21 cellular contexts compared by ENCODE assay signal in genomic region chr11:113926273-113927183, GRCh38. TPM values are rescaled to one million over a fixed set of nuclear protein-coding genes. Genes with fewer than 3 reads are reported as not detected.
DNase-seq lines count a peak whose midpoint lies in the region; ATAC-seq, FAIRE-seq and TF ChIP-seq lines count a peak whose summit lies in the region.
"Had no signal": no experiment of that assay in that cellular context is flagged by ENCODE, and none has a peak within 500 bp of the region (broad histone marks: within the 10 kb centered on the region; RNA-seq: fewer than 3 reads in every experiment).

No MANE protein-coding gene starts in this region.

- ATAC-seq in HG02970 (IDR thresholded peaks at IDR 0.05; ENCODE audit: low FRiP score, unreplicated experiment) (no peak), HG02885 (IDR thresholded peaks at IDR 0.05; ENCODE audit: poor library complexity, unreplicated experiment) (no peak), mucosa of descending colon (no peak)
- ATAC-seq: left colon; stimulated activated effector memory CD8-positive, alpha-beta T cell treated with anti-CD3 and anti-CD28 coated beads, Interleukin-12 subunit alpha, Interleukin-12 subunit beta, amount 100 ng/mL, for 72 hours had no signal

- H2AFZ ChIP-seq in keratinocyte (ENCODE audit: control insufficient read depth, low read length), result peak overlapping the region; percentile 6

- H3K4me3 ChIP-seq in Caco-2 (ENCODE audit: low read depth, low read length), result no peak overlapping the region
- H3K4me3 ChIP-seq in MG63, result peak overlapping the region; percentile 12; the same call in 1 of the 2 replicates
- no peak overlapping the region for H3K4me3 ChIP-seq in keratinocyte (ENCODE audit: control insufficient read depth in 2 of 3, extremely low read depth in 1 of 3, insufficient read depth in 2 of 3, low read depth in 1 of 3, low read length in 3 of 3)
- H3K4me3 ChIP-seq in mucosa of descending colon, result no peak overlapping the region

- no peak overlapping the region for H3K27ac ChIP-seq in keratinocyte (ENCODE audit: control insufficient read depth, insufficient read depth, low read length)

- intact Hi-C loops in Caco-2 (cut with micrococcal nuclease; ENCODE audit: unreplicated experiment) (no loop called here), mucosa of descending colon (cut with DNase I, micrococcal nuclease) (no loop called here)

- H3K4me2 ChIP-seq in keratinocyte (ENCODE audit: control insufficient read depth, extremely low read depth, insufficient read depth, low read depth, low read length), result peak overlapping the region; percentile 45

- H4K20me1 ChIP-seq in keratinocyte (ENCODE audit: control insufficient read depth, extremely low read depth, insufficient read depth, low read length), result no peaks in the 10 kb centered on the region

- no peak for DNase-seq in Caco-2
- peak; percentile 68 for DNase-seq in MG63
- DNase-seq in amniotic epithelial cell (ENCODE audit: low read depth), result peak; percentile 75
- DNase-seq in keratinocyte (ENCODE audit: low read depth, low spot score), result no peak
- DNase-seq in mucosa of descending colon, result no peak
- DNase-seq in NCI-H2029 treated with DMSO at 0.1 percent for 48 hours (lab: John Stamatoyannopoulos, UW), result no peak
- DNase-seq: activated CD4-positive, alpha-beta T cell treated with anti-CD3 and anti-CD28 coated beads, Interleukin-2, amount 10 ng/mL, durations not matched to agents 7 days and 5 days; activated CD8-positive, alpha-beta memory T cell treated with anti-CD3 and anti-CD28 coated beads, Interleukin-2, amount 50 U/mL, for 48 hours; activated gamma-delta T cell treated with Interleukin-2 at 50 U/mL for 16 hours; aorta; CD4-positive, CD25-positive, alpha-beta regulatory T cell; left colon; NCI-H1105; NCI-H526 had no signal

- H3K9me1 ChIP-seq in keratinocyte (ENCODE audit: control insufficient read depth, extremely low read depth, insufficient read depth, low read length), result no peaks in the 10 kb centered on the region

- CTCF ChIA-PET in Caco-2 (lab: Charles Lee), result no interaction called here

- dilution Hi-C loops in keratinocyte (cut with MboI; ENCODE audit: extremely low pct_ligation_motif_present, low sequenced_read_pairs), result no loop called here

- H3K36me3 Mint-ChIP-seq in Caco-2 (ENCODE audit: insufficient read depth, unreplicated experiment), result no peaks in the 10 kb centered on the region
- H3K36me3 Mint-ChIP-seq: CD4-positive, CD25-positive, alpha-beta regulatory T cell; stimulated activated effector memory CD8-positive, alpha-beta T cell treated with anti-CD3 and anti-CD28 coated beads, Interleukin-12 subunit alpha, Interleukin-12 subunit beta, amount 100 ng/mL, for 72 hours had no signal

- FAIRE-seq in keratinocyte (lab: Jason Lieb, UNC), result no peak
- FAIRE-seq: frontal cortex, GM18507 had no signal

- TF ChIP-seq CTCF in Caco-2 (IDR thresholded peaks at IDR 0.05; ENCODE audit: insufficient read depth in 1 of 2, low read depth in 1 of 2, low read length in 1 of 2, severe bottlenecking in 1 of 2, unreplicated experiment in 1 of 2), result no peak
- no peak for TF ChIP-seq CTCF in keratinocyte (optimal IDR thresholded peaks at IDR 0.05 in 1 of 3, IDR thresholded peaks at IDR 0.05 in 1 of 3, conservative IDR thresholded peaks at IDR 0.05 in 1 of 3; ENCODE audit: extremely low read depth in 1 of 3, insufficient read depth in 2 of 3, low read length in 3 of 3)
- TF ChIP-seq CTCF in mucosa of descending colon (IDR thresholded peaks at IDR 0.05), result no peak

- H3K36me3 ChIP-seq in Caco-2 (ENCODE audit: control insufficient read depth, insufficient read depth, low read length), result no peaks in the 10 kb centered on the region
- H3K36me3 ChIP-seq in MG63, result no peaks in the 10 kb centered on the region
- no peaks in the 10 kb centered on the region for H3K36me3 ChIP-seq in keratinocyte (ENCODE audit: control insufficient read depth in 2 of 2, extremely low read depth in 1 of 2, insufficient read depth in 2 of 2, low read length in 2 of 2)
- H3K36me3 ChIP-seq in mucosa of descending colon (ENCODE audit: low read depth), result no peaks in the 10 kb centered on the region

- H3K9ac ChIP-seq in keratinocyte (ENCODE audit: control insufficient read depth, extremely low read depth, insufficient read depth, low read length), result no peak overlapping the region

- BruUV-seq in Caco-2 (replicated peaks; lab: Mats Ljungman, UMichigan), result no TSS peak

- no peak overlapping the region for H3K27ac Mint-ChIP-seq in Caco-2 (ENCODE audit: unreplicated experiment)
- H3K27ac Mint-ChIP-seq: activated CD4-positive, alpha-beta T cell treated with anti-CD3 and anti-CD28 coated beads, Interleukin-2, amount 10 ng/mL, durations not matched to agents 7 days and 5 days; CD4-positive, CD25-positive, alpha-beta regulatory T cell; stimulated activated effector memory CD8-positive, alpha-beta T cell treated with anti-CD3 and anti-CD28 coated beads, Interleukin-12 subunit alpha, Interleukin-12 subunit beta, amount 100 ng/mL, for 72 hours had no signal

- peak overlapping the region; percentile 22 for H3K4me3 Mint-ChIP-seq in Caco-2 (ENCODE audit: unreplicated experiment)
- H3K4me3 Mint-ChIP-seq: activated CD4-positive, alpha-beta T cell treated with anti-CD3 and anti-CD28 coated beads, Interleukin-2, amount 10 ng/mL, durations not matched to agents 7 days and 5 days; CD4-positive, CD25-positive, alpha-beta regulatory T cell; stimulated activated effector memory CD8-positive, alpha-beta T cell treated with anti-CD3 and anti-CD28 coated beads, Interleukin-12 subunit alpha, Interleukin-12 subunit beta, amount 100 ng/mL, for 72 hours had no signal

- H3K4me1 ChIP-seq in Caco-2 (no peaks in the 10 kb centered on the region), keratinocyte (ENCODE audit: control insufficient read depth, extremely low read depth, insufficient read depth, low read length) (no peaks in the 10 kb centered on the region), mucosa of descending colon (ENCODE audit: low read depth) (no peaks in the 10 kb centered on the region)

- no peaks in the 10 kb centered on the region for H3K79me2 ChIP-seq in keratinocyte (ENCODE audit: control insufficient read depth, insufficient read depth, low read length)

- no peaks in the 10 kb centered on the region for H3K9me3 Mint-ChIP-seq in Caco-2 (ENCODE audit: unreplicated experiment)
- H3K9me3 Mint-ChIP-seq: activated CD4-positive, alpha-beta T cell treated with anti-CD3 and anti-CD28 coated beads, Interleukin-2, amount 10 ng/mL, durations not matched to agents 7 days and 5 days; CD4-positive, CD25-positive, alpha-beta regulatory T cell; stimulated activated effector memory CD8-positive, alpha-beta T cell treated with anti-CD3 and anti-CD28 coated beads, Interleukin-12 subunit alpha, Interleukin-12 subunit beta, amount 100 ng/mL, for 72 hours had no signal

- H3K27me3 ChIP-seq in Caco-2 (replicated peaks; ENCODE audit: control insufficient read depth, insufficient read depth, low read length) (no peaks in the 10 kb centered on the region), MG63 (no peaks in the 10 kb centered on the region; the same call in 1 of the 2 replicates), keratinocyte (ENCODE audit: control insufficient read depth, extremely low read depth, insufficient read depth, low read length) (no peaks in the 10 kb centered on the region)

- H3K9me3 ChIP-seq in Caco-2 (no peaks in the 10 kb centered on the region), MG63 (no peaks in the 10 kb centered on the region), keratinocyte (ENCODE audit: control insufficient read depth, low read depth, low read length) (no peaks in the 10 kb centered on the region), mucosa of descending colon (no peaks in the 10 kb centered on the region)

- POLR2A ChIA-PET in Caco-2 (lab: Charles Lee), result no interaction called here

- peaks cover 6% of the 10 kb centered on the region for H3K27me3 Mint-ChIP-seq in Caco-2 (ENCODE audit: insufficient read depth, unreplicated experiment)

- H3K4me1 Mint-ChIP-seq in Caco-2 (ENCODE audit: low read depth, unreplicated experiment), result peaks cover 11% of the 10 kb centered on the region
- H3K4me1 Mint-ChIP-seq: activated CD4-positive, alpha-beta T cell treated with anti-CD3 and anti-CD28 coated beads, Interleukin-2, amount 10 ng/mL, durations not matched to agents 7 days and 5 days; stimulated activated effector memory CD8-positive, alpha-beta T cell treated with anti-CD3 and anti-CD28 coated beads, Interleukin-12 subunit alpha, Interleukin-12 subunit beta, amount 100 ng/mL, for 72 hours had no signal

RNA-seq across cellular contexts. Expression of gene HTR3B, which starts 21.9 kb away (rescaled TPM):
- total RNA-seq in Caco-2 (2022) (not detected in 2 replicates), mucosa of descending colon (not detected)
- not detected in 2 replicates for total RNA-seq in MG63 (2014; rRNA removed; shearing (Covaris generic); ENCODE audit: low replicate concordance)
- not detected in 3 replicates for polyA plus RNA-seq in keratinocyte
- not detected for polyA plus RNA-seq in keratinocyte (2011; ENCODE audit: low read depth)
- not detected in 2 replicates for polyA plus RNA-seq in keratinocyte (2011; cell fraction: cytosol; rRNA removed)
- polyA plus RNA-seq in keratinocyte (2011; cell fraction: nucleus; rRNA removed), result not detected in 2 replicates
- polyA plus RNA-seq in keratinocyte (2012; ENCODE audit: low replicate concordance), result not detected in 2 replicates
- polyA minus RNA-seq in keratinocyte, result not detected in 3 replicates
- polyA minus RNA-seq in keratinocyte (2011; cell fraction: cytosol; rRNA and poly(A)+ RNA removed), result not detected
- polyA minus RNA-seq in keratinocyte (2011; cell fraction: nucleus; rRNA and poly(A)+ RNA removed), result not detected in 2 replicates
- total RNA-seq: activated CD4-positive, alpha-beta T cell treated with anti-CD3 and anti-CD28 coated beads, Interleukin-2, amount 10 ng/mL, durations not matched to agents 7 days and 5 days; aorta; CD4-positive, CD25-positive, alpha-beta regulatory T cell; chondrocyte; left colon; mononuclear cell had no signal
- polyA plus RNA-seq: aorta; CD4-positive, CD25-positive, alpha-beta regulatory T cell had no signal

RNA-seq across cellular contexts. Expression of gene HTR3A, which starts 48.4 kb away (rescaled TPM):
- not detected in 2 replicates for total RNA-seq in Caco-2 (2022)
- not detected in 2 replicates for total RNA-seq in MG63 (2014; rRNA removed; shearing (Covaris generic); ENCODE audit: low replicate concordance)
- polyA plus RNA-seq in keratinocyte, result not detected in 3 replicates
- polyA plus RNA-seq in keratinocyte (2011; ENCODE audit: low read depth), result not detected
- not detected in 2 replicates for polyA plus RNA-seq in keratinocyte (2011; cell fraction: cytosol; rRNA removed)
- polyA plus RNA-seq in keratinocyte (2011; cell fraction: nucleus; rRNA removed), result not detected in 2 replicates
- not detected in 2 replicates for polyA plus RNA-seq in keratinocyte (2012; ENCODE audit: low replicate concordance)
- polyA minus RNA-seq in keratinocyte, result not detected in 3 replicates
- polyA minus RNA-seq in keratinocyte (2011; cell fraction: cytosol; rRNA and poly(A)+ RNA removed), result not detected
- not detected in 2 replicates for polyA minus RNA-seq in keratinocyte (2011; cell fraction: nucleus; rRNA and poly(A)+ RNA removed)
- total RNA-seq in mucosa of descending colon, result 1 to 10 TPM in 1 of 3 donors, under 1 TPM in 1, not detected in 1; 0.17 to 4.1 TPM
- total RNA-seq: activated CD4-positive, alpha-beta T cell treated with anti-CD3 and anti-CD28 coated beads, Interleukin-2, amount 10 ng/mL, durations not matched to agents 7 days and 5 days; aorta; CD4-positive, CD25-positive, alpha-beta regulatory T cell; chondrocyte had no signal
- polyA plus RNA-seq: CD4-positive, CD25-positive, alpha-beta regulatory T cell had no signal

RNA-seq across cellular contexts. Expression of gene USP28, which starts 51.2 kb away (rescaled TPM):
- total RNA-seq in Caco-2 (2022) (63.8 and 74.4 TPM in 2 replicates), mucosa of descending colon (10 to 100 TPM; 17.1 to 33.7 (median 20.2) TPM)
- 25.8 and 37.0 TPM in 2 replicates for total RNA-seq in MG63 (2014; rRNA removed; shearing (Covaris generic); ENCODE audit: low replicate concordance)
- polyA plus RNA-seq in keratinocyte, result 24.1 to 37.4 TPM (median 31.0 TPM) in 3 replicates
- polyA plus RNA-seq in keratinocyte (2011; ENCODE audit: low read depth), result 10.6 TPM
- 19.8 and 32.7 TPM in 2 replicates for polyA plus RNA-seq in keratinocyte (2011; cell fraction: cytosol; rRNA removed)
- 33.8 and 35.6 TPM in 2 replicates for polyA plus RNA-seq in keratinocyte (2011; cell fraction: nucleus; rRNA removed)
- polyA plus RNA-seq in keratinocyte (2012; ENCODE audit: low replicate concordance), result 7.7 and 15.3 TPM in 2 replicates
- 20.6 to 55.6 TPM (median 25.3 TPM) in 3 replicates for polyA minus RNA-seq in keratinocyte
- polyA minus RNA-seq in keratinocyte (2011; cell fraction: cytosol; rRNA and poly(A)+ RNA removed), result 19.0 TPM
- polyA minus RNA-seq in keratinocyte (2011; cell fraction: nucleus; rRNA and poly(A)+ RNA removed), result 13.9 and 29.7 TPM in 2 replicates

Comparison
In these comparisons a context has a peak if more than half of its experiments do, and no peak if none do; other contexts are left out.
1. DNase-seq: peak in MG63 (single experiment) and amniotic epithelial cell (single experiment); none in Caco-2 (0 of 2), keratinocyte (single experiment), mucosa of descending colon (0 of 3) and NCI-H2029 treated with DMSO at 0.1 percent for 48 hours (single experiment).